ENCODE assay signal across 2 cellular contexts in genomic region chr11:13972033-13972910, GRCh38.
TF ChIP-seq lines count a peak whose summit lies in the region.

No MANE protein-coding gene starts in this region.

TF ChIP-seq in SK-N-SH treated with all-trans-retinoic acid at 6 μM for 48 hours, 23 proteins besides CTCF, POLR2A, EP300 and RAD21 (continued from another document):
- no peak for TF ChIP-seq PATZ1 (CRISPR knock-in tag; IDR thresholded peaks at IDR 0.05; ENCODE audit: borderline replicate concordance)

TF ChIP-seq in SK-N-SH, 30 proteins besides CTCF, POLR2A, EP300 and RAD21 (continued from another document):
- TF ChIP-seq PBX3 (IDR thresholded peaks at IDR 0.05) (no peak), ZBTB33 (IDR thresholded peaks at IDR 0.05; ENCODE audit: borderline replicate concordance, low read depth) (no peak), SMC3 (IDR thresholded peaks at IDR 0.05; ENCODE audit: low read depth, low read length) (no peak), IRF3 (IDR thresholded peaks at IDR 0.05; ENCODE audit: low read depth, low read length) (no peak), FOSL2 (IDR thresholded peaks at IDR 0.05; ENCODE audit: borderline replicate concordance, low read depth) (no peak), RFX5 (IDR thresholded peaks at IDR 0.05; ENCODE audit: low read length) (no peak), JUND (IDR thresholded peaks at IDR 0.05) (no peak), MAX (IDR thresholded peaks at IDR 0.05; ENCODE audit: low read depth) (no peak), REST (IDR thresholded peaks at IDR 0.05; ENCODE audit: low read depth, low read length) (no peak), USF2 (IDR thresholded peaks at IDR 0.05; ENCODE audit: borderline replicate concordance, low read depth, low read length) (no peak)
